11 cellular contexts compared by ENCODE assay signal in genomic region chr4:153570228-153570973, GRCh38.
DNase-seq lines count a peak whose midpoint lies in the region; ATAC-seq, FAIRE-seq and TF ChIP-seq lines count a peak whose summit lies in the region.
"Had no signal": no experiment of that assay in that cellular context is flagged by ENCODE, and none has a peak within 500 bp of the region (broad histone marks: within the 10 kb centered on the region; RNA-seq: fewer than 3 reads in every experiment).

No MANE protein-coding gene starts in this region.

- H3K4me3 ChIP-seq in HepG2 (replicated peaks in 1 of 3; ENCODE audit: insufficient read depth in 1 of 3, low read depth in 2 of 3, low read length in 3 of 3) = no peak overlapping the region
- no peak overlapping the region for H3K4me3 ChIP-seq in vagina

- H3K9ac ChIP-seq in HepG2 (ENCODE audit: insufficient read depth, low read depth, low read length) = no peak overlapping the region

- H3K27ac ChIP-seq in HepG2 (ENCODE audit: extremely low read length, insufficient read depth, low read length) (peak overlapping the region; percentile 6), vagina (no peak overlapping the region)

- H2AFZ ChIP-seq in HepG2 (ENCODE audit: low read length) = no peak overlapping the region

- TF ChIP-seq EP300 in HepG2 (IDR thresholded peaks at IDR 0.05; ENCODE audit: low read depth in 2 of 2, low read length in 2 of 2) (no peak), HepG2 (CRISPR knock-in tag; IDR thresholded peaks at IDR 0.05; ENCODE audit: borderline replicate concordance) (no peak)

- no peak for TF ChIP-seq RAD21 in HepG2 (CRISPR knock-in tag; IDR thresholded peaks at IDR 0.05)

- BruUV-seq in HepG2 (replicated peaks; lab: Mats Ljungman, UMichigan) = no TSS peak

- no peaks in the 10 kb centered on the region for H3K27me3 ChIP-seq in HepG2 (ENCODE audit: control insufficient read depth in 1 of 2, insufficient read depth in 2 of 2, low read length in 2 of 2)
- H3K27me3 ChIP-seq in vagina = no peaks in the 10 kb centered on the region

- intact Hi-C loops in HepG2 (cut with micrococcal nuclease; ENCODE audit: unreplicated experiment) = loop anchor here (10.0 kb wide), 1 partner anchor 366 kb away; the partner anchor contains the start of gene TRIM2
- intact Hi-C loops in vagina (cut with DNase I) = loop anchor here (5.0 kb wide), 1 partner anchor 103 kb away; the partner anchor contains the start of gene TMEM131L

- no peaks in the 10 kb centered on the region for H3K79me2 ChIP-seq in HepG2 (ENCODE audit: insufficient read depth, low read length)

- H3K9me3 ChIP-seq in HepG2 (ENCODE audit: low read length) (no peaks in the 10 kb centered on the region), vagina (no peaks in the 10 kb centered on the region)

- no peak for TF ChIP-seq CTCF in HepG2 (CRISPR knock-in tag; IDR thresholded peaks at IDR 0.05)
- TF ChIP-seq CTCF in vagina (IDR thresholded peaks at IDR 0.05) = no peak

- H3K36me3 ChIP-seq in HepG2 (replicated peaks in 1 of 2; ENCODE audit: control insufficient read depth in 1 of 2, insufficient read depth in 2 of 2, low read length in 2 of 2) = peaks cover 0 to 2% of the 10 kb centered on the region in 2 experiments; a peak in 1 of 5 replicates
- no peaks in the 10 kb centered on the region for H3K36me3 ChIP-seq in vagina

- in situ Hi-C loops in HepG2 (cut with HindIII; ENCODE audit: extremely low pct_ligation_motif_present, low pct_unique_long_range_greater_than_20kb) = loop anchor here (5.0 to 10.0 kb wide), 2 partner anchors 133 to 416 kb away; no protein-coding TSS in a partner anchor

- CTCF ChIA-PET in HepG2 (lab: Yijun Ruan, JAX; ENCODE audit: low intra/inter-chr PET ratio, low total read pairs) = no interaction called here

- H3K4me1 ChIP-seq in HepG2 (ENCODE audit: insufficient read depth, low read length) (peaks cover 68% of the 10 kb centered on the region), vagina (peaks cover 6% of the 10 kb centered on the region)

- POLR2A ChIA-PET in HepG2 (lab: Yijun Ruan, JAX) = no interaction called here

- FAIRE-seq in GM12891 (lab: Jason Lieb, UNC) (peak; percentile 83), HepG2 (lab: Jason Lieb, UNC) (no peak)

- TF ChIP-seq POLR2A in GM12891 (IDR thresholded peaks at IDR 0.05; ENCODE audit: low read depth, low read length) = no peak
- no peak for TF ChIP-seq POLR2A in HepG2 (IDR thresholded peaks at IDR 0.05; ENCODE audit: insufficient read depth in 1 of 2, low read depth in 2 of 2, low read length in 2 of 2)
- no peak for TF ChIP-seq POLR2A in vagina (IDR thresholded peaks at IDR 0.05)

- DNase-seq in GM12891 (ENCODE audit: insufficient read length, low spot score) (no peak), HepG2 (ENCODE audit: low spot score) (no peak), GM03348 (ENCODE audit: low spot score) (no peak), vagina (ENCODE audit: extremely low spot score in 2 of 2) (no peak), hippocampal formation (lab: John Stamatoyannopoulos, UW) (no peak), NCI-H1417 treated with DMSO at 0.1 percent for 48 hours (lab: John Stamatoyannopoulos, UW) (no peak)
- DNase-seq: DMS 273 treated with DMSO at 0.1 percent for 48 hours; stimulated activated naive CD4-positive, alpha-beta T cell; T-helper 9 cell had no signal

- H3K4me2 ChIP-seq in HepG2 (ENCODE audit: low read depth, low read length) = no peak overlapping the region

- 80% methylated on average over 12 of the region's 12 CpGs for WGBS in HepG2 (ENCODE audit: low lambda C conversion rate)

- no peaks in the 10 kb centered on the region for H4K20me1 ChIP-seq in HepG2 (ENCODE audit: insufficient read depth, low read length)

- ATAC-seq in GM19395 (IDR thresholded peaks at IDR 0.05; ENCODE audit: unreplicated experiment) (peak; percentile 47), HG03108 (IDR thresholded peaks at IDR 0.05; ENCODE audit: unreplicated experiment) (peak; percentile 41), HepG2 (peak; percentile 44)

TF ChIP-seq in GM12891, 5 proteins besides CTCF, POLR2A, EP300 and RAD21:
- TF ChIP-seq TAF1 (IDR thresholded peaks at IDR 0.05; ENCODE audit: low read depth, low read length) (no peak), SPI1 (IDR thresholded peaks at IDR 0.05; ENCODE audit: low read depth, low read length) (no peak), POU2F2 (IDR thresholded peaks at IDR 0.05; ENCODE audit: low read depth, low read length) (0 out of 2 replicates have a peak, but pooled peaks have one; percentile 14), POLR2AphosphoS5 (IDR thresholded peaks at IDR 0.05; ENCODE audit: low read depth, low read length) (0 out of 2 replicates have a peak, but pooled peaks have one; percentile 46), PAX5 (IDR thresholded peaks at IDR 0.05; ENCODE audit: insufficient read depth, low read length, severe bottlenecking) (no peak)

TF ChIP-seq in HepG2, 621 proteins besides CTCF, POLR2A, EP300 and RAD21:
- TF ChIP-seq SP140L (CRISPR knock-in tag; IDR thresholded peaks at IDR 0.05; ENCODE audit: borderline replicate concordance) (no peak), ZNF101 (CRISPR knock-in tag; IDR thresholded peaks at IDR 0.05; ENCODE audit: borderline replicate concordance, low read depth) (no peak), GMEB2 (CRISPR knock-in tag; IDR thresholded peaks at IDR 0.05; ENCODE audit: low read depth) (no peak), RXRB (CRISPR knock-in tag; IDR thresholded peaks at IDR 0.05; ENCODE audit: borderline replicate concordance) (no peak), ZNF605 (CRISPR knock-in tag; IDR thresholded peaks at IDR 0.05) (no peak), ZNF432 (CRISPR knock-in tag; IDR thresholded peaks at IDR 0.05; ENCODE audit: borderline replicate concordance) (no peak), ZNF510 (CRISPR knock-in tag; IDR thresholded peaks at IDR 0.05; ENCODE audit: low read depth) (no peak), HBP1 (CRISPR knock-in tag; IDR thresholded peaks at IDR 0.05; ENCODE audit: low read depth) (no peak), ZFYVE20 (CRISPR knock-in tag; IDR thresholded peaks at IDR 0.05; ENCODE audit: borderline replicate concordance, low read depth) (no peak), ZNF788 (CRISPR knock-in tag; IDR thresholded peaks at IDR 0.05; ENCODE audit: borderline replicate concordance) (no peak), POGZ (CRISPR knock-in tag; IDR thresholded peaks at IDR 0.05) (no peak), CHD2 (IDR thresholded peaks at IDR 0.05; ENCODE audit: low read depth, low read length) (no peak), SMC3 (IDR thresholded peaks at IDR 0.05; ENCODE audit: low read length) (no peak)
